Comparison of ENCODE assay signal across 19 cellular contexts in genomic region chr6:18613511-18613910, GRCh38.
"Had no signal": no experiment of that assay in that cellular context is flagged by ENCODE, and none has a peak within 500 bp of the region (broad histone marks: within the 10 kb centered on the region; RNA-seq: fewer than 3 reads in every experiment).

No MANE protein-coding gene starts in this region.

- H3K36me3 ChIP-seq: gastrocnemius medialis, heart right ventricle, spleen, tibial artery, upper lobe of left lung, uterus had no signal

- H3K4me3 Mint-ChIP-seq: naive B cell; nephron progenitor cell; stimulated activated memory B cell treated with anti-CD40 and anti-IgM and Interleukin-4, amounts not matched to agents 10 μg/mL and 1 μg/mL and 100 μg/mL, for 72 hours; stimulated activated naive CD8-positive, alpha-beta T cell treated with anti-CD3 and anti-CD28 coated beads, Interleukin-15, Interleukin-2, amounts not matched to agents 100 ng/mL and 50 ng/mL, for 24 hours had no signal

- H3K27ac Mint-ChIP-seq: naive B cell; nephron progenitor cell; stimulated activated memory B cell treated with anti-CD40 and anti-IgM and Interleukin-4, amounts not matched to agents 10 μg/mL and 1 μg/mL and 100 μg/mL, for 72 hours; stimulated activated naive CD8-positive, alpha-beta T cell treated with anti-CD3 and anti-CD28 coated beads, Interleukin-15, Interleukin-2, amounts not matched to agents 100 ng/mL and 50 ng/mL, for 24 hours had no signal

- H3K9me3 ChIP-seq: gastrocnemius medialis, uterus had no signal

- H3K4me1 Mint-ChIP-seq: naive B cell; nephron progenitor cell; stimulated activated memory B cell treated with anti-CD40 and anti-IgM and Interleukin-4, amounts not matched to agents 10 μg/mL and 1 μg/mL and 100 μg/mL, for 72 hours had no signal

- H3K36me3 Mint-ChIP-seq: stimulated activated memory B cell treated with anti-CD40 and anti-IgM and Interleukin-4, amounts not matched to agents 10 μg/mL and 1 μg/mL and 100 μg/mL, for 72 hours had no signal

- H3K27me3 ChIP-seq: gastrocnemius medialis, tibial artery, upper lobe of left lung, uterus had no signal

- DNase-seq: effector CD8-positive, alpha-beta T cell; gastrocnemius medialis; heart right ventricle; hypothalamus; kidney glomerular epithelial cell; mesendoderm; naive B cell; nephron progenitor cell; posterior cingulate gyrus; spleen; stimulated activated CD4-positive, alpha-beta T cell treated with anti-CD3 and anti-CD28 coated beads, Interleukin-15, amount 100 ng/mL, for 24 hours; stimulated activated CD4-positive, alpha-beta T cell treated with anti-CD3 and anti-CD28 coated beads, Interleukin-1b, Interleukin-23, amount 100 ng/mL, for 48 hours; stimulated activated CD4-positive, alpha-beta T cell treated with anti-CD3 and anti-CD28 coated beads, Interleukin-4, amount 100 ng/mL, for 24 hours; tibial artery; upper lobe of left lung; uterus had no signal

- H3K4me1 ChIP-seq: gastrocnemius medialis, heart right ventricle, spleen, tibial artery, upper lobe of left lung, uterus had no signal

- H3K27ac ChIP-seq: gastrocnemius medialis, heart right ventricle, spleen, tibial artery, upper lobe of left lung had no signal

- H3K4me3 ChIP-seq: gastrocnemius medialis, heart right ventricle, spleen, tibial artery, upper lobe of left lung, uterus had no signal

- ATAC-seq: esophagus mucosa; gastrocnemius medialis; heart right ventricle; stimulated activated memory B cell treated with anti-CD40 and anti-IgM and Interleukin-4, amounts not matched to agents 10 μg/mL and 1 μg/mL and 100 μg/mL, for 72 hours had no signal
